In the genomic region with DNA sequence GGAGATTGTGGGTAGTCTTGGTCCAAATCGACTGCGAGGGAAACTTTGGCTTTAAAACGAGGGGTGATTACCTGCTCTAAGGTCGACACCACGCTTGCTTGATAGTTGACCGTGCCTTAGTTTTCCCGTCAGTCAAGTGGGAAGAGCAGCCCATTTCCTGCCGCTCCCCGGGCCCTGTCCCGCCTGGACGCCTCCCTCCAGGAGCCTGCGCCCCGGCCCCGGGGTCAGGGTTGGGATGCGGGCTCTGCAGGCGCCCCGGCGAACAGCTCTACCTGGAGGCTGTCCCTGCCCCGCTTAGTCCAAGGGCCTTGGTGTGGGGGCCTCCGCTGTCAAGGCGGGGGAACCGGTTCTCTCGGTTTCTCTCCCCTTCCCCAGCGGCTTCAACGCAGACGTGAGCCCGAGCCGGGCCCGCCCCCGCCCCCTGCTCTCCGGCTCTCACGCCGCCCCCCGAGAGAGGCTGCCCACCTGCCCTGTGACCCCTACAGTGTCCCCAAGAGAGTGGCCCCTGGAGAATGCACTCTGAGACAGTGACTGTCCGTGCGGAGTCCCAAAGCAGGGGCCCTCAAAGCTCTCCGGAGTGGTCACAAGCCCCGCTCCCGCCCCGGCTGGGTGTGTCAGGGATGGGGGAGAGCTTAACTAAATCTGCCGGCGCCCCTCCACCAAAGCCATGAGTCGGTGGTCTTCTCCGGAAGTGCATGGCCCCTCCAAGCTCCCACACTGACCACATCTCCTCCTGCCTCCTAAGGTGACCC, we compare ENCODE assay signal across 9 cellular contexts.
DNase-seq lines count a peak whose midpoint lies in the region; ATAC-seq and TF ChIP-seq lines count a peak whose summit lies in the region.
"Had no signal": no experiment of that assay in that cellular context is flagged by ENCODE, and none has a peak within 500 bp of the region (broad histone marks: within the 10 kb centered on the region; RNA-seq: fewer than 3 reads in every experiment).

No MANE protein-coding gene starts in this region.

- H3K27me3 Mint-ChIP-seq in brain, result peaks cover 62% of the 10 kb centered on the region

- H3K36me3 Mint-ChIP-seq in brain, result peaks cover 8% of the 10 kb centered on the region

- H3K27ac ChIP-seq in left lung, result peak overlapping the region; percentile 75 to 88
- no peak overlapping the region for H3K27ac ChIP-seq in tibial artery

- H3K4me3 Mint-ChIP-seq in brain, result peak overlapping the region; percentile 75 to 81 (median 79)

- TF ChIP-seq CTCF in brain (conservative IDR thresholded peaks at IDR 0.05) (no peak), left lung (IDR thresholded peaks at IDR 0.05) (no peak), tibial artery (IDR thresholded peaks at IDR 0.05) (no peak)

- H3K9me3 ChIP-seq in left lung (no peaks in the 10 kb centered on the region), tibial artery (no peaks in the 10 kb centered on the region)
- H3K9me3 ChIP-seq: uterus had no signal

- peaks cover 44% of the 10 kb centered on the region for H3K4me1 Mint-ChIP-seq in brain

- DNase-seq in activated T-cell treated with anti-CD3 and anti-CD28 coated beads, Interleukin-2, amount 50 U/mL, for 1 hour, result peak; percentile 26
- DNase-seq in activated T-cell treated with anti-CD3 and anti-CD28 coated beads for 4 hours, result no peak
- DNase-seq in left lung, result peak in 1 of 2 donors; percentile 80
- DNase-seq in tibial artery, result peak in 1 of 2 donors; percentile 68
- no peak for DNase-seq in NCI-H1092 (lab: John Stamatoyannopoulos, UW)
- no peak for DNase-seq in NCI-H2081 (lab: John Stamatoyannopoulos, UW)
- no peak for DNase-seq in LoVo (ENCODE audit: low spot score)

- no peak overlapping the region for H3K27ac Mint-ChIP-seq in brain

- peaks cover 0 to 2% (median 0%) of the 10 kb centered on the region in 5 experiments for H3K9me3 Mint-ChIP-seq in brain

- H3K4me3 ChIP-seq in left lung (peak overlapping the region; percentile 60 to 66), tibial artery (peak overlapping the region; percentile 43 to 51)

- peak; percentile 2 for ATAC-seq in left lung

- H3K36me3 ChIP-seq in left lung, result peaks cover 0 to 28% of the 10 kb centered on the region in 2 donors
- peaks cover 17 to 18% (median 17%) of the 10 kb centered on the region in 3 donors for H3K36me3 ChIP-seq in tibial artery
- H3K36me3 ChIP-seq: uterus had no signal

- H3K4me1 ChIP-seq in left lung (peaks cover 39 to 79% of the 10 kb centered on the region in 2 donors), tibial artery (peaks cover 0 to 60% (median 56%) of the 10 kb centered on the region in 4 donors)

- intact Hi-C loops in left lung (cut with DNase I), result no loop called here
- intact Hi-C loops in tibial artery (cut with DNase I; ENCODE audit: low total_unique reads), result no loop called here

- H3K27me3 ChIP-seq in left lung (peaks cover 0 to 33% of the 10 kb centered on the region in 2 donors), tibial artery (peaks cover 3 to 63% of the 10 kb centered on the region in 2 donors)

Comparison
In these comparisons a context has a peak if more than half of its experiments do, and no peak if none do; other contexts are left out.
1. H3K27ac ChIP-seq: peak in left lung (2 of 2); none in tibial artery (0 of 2).